1 cellular context compared by ENCODE assay signal in the genomic region with DNA sequence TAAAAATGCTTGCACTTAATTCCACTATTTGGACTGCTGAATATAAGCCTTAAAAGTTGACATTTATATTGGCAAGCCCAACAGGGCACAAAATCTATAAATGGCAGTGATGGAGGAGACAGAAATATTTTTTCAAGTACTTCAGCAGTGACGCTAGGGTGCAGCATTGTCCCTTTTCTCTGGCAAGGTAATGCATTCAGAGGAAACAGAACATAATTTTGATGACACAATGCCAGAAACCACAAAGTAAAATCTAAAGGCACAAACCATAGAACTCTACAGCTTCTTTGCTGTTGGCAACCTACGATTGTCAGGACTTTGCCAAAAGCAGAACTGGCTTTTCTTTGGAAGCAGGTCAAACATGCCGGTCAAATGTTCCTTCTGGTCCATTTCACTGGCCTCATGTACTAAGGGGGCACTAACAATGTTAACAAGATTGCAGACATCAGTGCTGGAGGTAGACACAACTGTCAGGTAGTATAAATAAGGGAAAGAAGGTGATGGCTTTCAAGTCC.
TF ChIP-seq lines count a peak whose summit lies in the region.

No MANE protein-coding gene starts in this region.

TF ChIP-seq in H1, 55 proteins besides CTCF, POLR2A, EP300 and RAD21 (continued from another document):
- TF ChIP-seq SP2 (IDR thresholded peaks at IDR 0.05; ENCODE audit: low read length) (no peak), NANOG (IDR thresholded peaks at IDR 0.05; ENCODE audit: insufficient read depth, low read depth, low read length, poor library complexity, severe bottlenecking) (no peak), CHD1 (IDR thresholded peaks at IDR 0.05; ENCODE audit: low read depth, low read length) (no peak), BACH1 (IDR thresholded peaks at IDR 0.05; ENCODE audit: low read length) (no peak), KDM5A (IDR thresholded peaks at IDR 0.05; ENCODE audit: low read length) (no peak), FOSL1 (IDR thresholded peaks at IDR 0.05; ENCODE audit: insufficient read depth, low read depth, low read length) (no peak), JUND (IDR thresholded peaks at IDR 0.05; ENCODE audit: low read length) (no peak), SP1 (IDR thresholded peaks at IDR 0.05; ENCODE audit: low read depth, low read length) (no peak), TBP (IDR thresholded peaks at IDR 0.05; ENCODE audit: low read depth, low read length) (no peak), BCL11A (IDR thresholded peaks at IDR 0.05; ENCODE audit: low read depth in 2 of 2, low read length in 2 of 2) (no peak), SIN3A (conservative IDR thresholded peaks at IDR 0.05 in 1 of 2, IDR thresholded peaks at IDR 0.05 in 1 of 2; ENCODE audit: low read depth in 1 of 2, low read length in 2 of 2) (no peak), GABPA (IDR thresholded peaks at IDR 0.05; ENCODE audit: borderline replicate concordance, insufficient read depth, low read length) (no peak), SP4 (IDR thresholded peaks at IDR 0.05; ENCODE audit: low read length) (no peak)
